ENCODE assay signal across 20 cellular contexts in genomic region chr19:16425993-16426392, GRCh38.
"Had no signal": no experiment of that assay in that cellular context is flagged by ENCODE, and none has a peak within 500 bp of the region (broad histone marks: within the 10 kb centered on the region; RNA-seq: fewer than 3 reads in every experiment).

No MANE protein-coding gene starts in this region.

- H3K9me3 ChIP-seq: MG63, SK-N-SH had no signal

- DNase-seq: Karpas-422, KG1, MG63, NCI-H1092, NCI-H1105 treated with DMSO at 0.1 percent for 48 hours, NCI-H1417 treated with DMSO at 0.1 percent for 48 hours, NCI-H146, NCI-H1694 treated with DMSO at 0.1 percent for 48 hours, NCI-H1930, NCI-H2081, NCI-H2107, NCI-H2227 treated with DMSO at 0.1 percent for 48 hours, NCI-H524, NCI-H69, NCI-H774, Right ventricle myocardium superior, RPMI8226, SIG-M5, SK-N-SH had no signal

- H3K9ac ChIP-seq: SK-N-SH had no signal

- H3K27me3 ChIP-seq: MG63 had no signal

- H3K4me2 ChIP-seq: SK-N-SH had no signal

- H3K27ac ChIP-seq: HL-60 had no signal

- H3K4me3 ChIP-seq: MG63 had no signal
